13 cellular contexts compared by ENCODE assay signal in the genomic region with DNA sequence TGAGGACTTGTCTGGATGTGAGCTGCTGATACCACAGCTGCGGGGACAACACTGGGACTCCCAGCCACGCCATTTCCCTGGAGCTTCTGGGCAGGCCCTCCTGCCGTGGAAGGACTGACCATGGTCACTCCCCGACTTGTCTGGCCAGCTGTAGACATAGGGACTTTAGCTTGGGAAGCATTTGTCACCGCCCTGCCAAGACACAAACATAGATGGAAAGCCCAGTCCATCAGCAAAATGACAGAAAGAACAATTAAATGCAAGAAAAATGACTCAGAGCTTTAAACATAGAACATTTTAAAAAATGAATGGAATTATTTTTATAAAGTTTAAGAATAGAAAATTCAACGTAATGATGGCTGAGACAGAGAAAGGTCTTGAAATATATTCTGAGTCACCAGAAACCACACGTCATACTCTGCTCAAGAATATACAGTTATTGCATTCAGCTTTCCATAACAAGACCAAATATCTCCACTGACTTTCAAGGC.
DNase-seq lines count a peak whose midpoint lies in the region; ATAC-seq and TF ChIP-seq lines count a peak whose summit lies in the region.
"Had no signal": no experiment of that assay in that cellular context is flagged by ENCODE, and none has a peak within 500 bp of the region (broad histone marks: within the 10 kb centered on the region; RNA-seq: fewer than 3 reads in every experiment).

No MANE protein-coding gene starts in this region.

- peak overlapping the region; percentile 97 for H3K27ac ChIP-seq in epithelial cell of prostate
- no peak overlapping the region for H3K27ac ChIP-seq in transverse colon
- H3K27ac ChIP-seq in Peyer's patch, result no peak overlapping the region

- in situ Hi-C loops in transverse colon (cut with MboI; ENCODE audit: low pct_ligation_motif_present in 1 of 4, low pct_unique_long_range_greater_than_20kb in 1 of 4, low sequenced_read_pairs in 3 of 4), result loop anchor here in 1 of 4 donors (25.0 kb wide), 1 partner anchor 370 kb away; no protein-coding TSS in a partner anchor

- TF ChIP-seq POLR2A in transverse colon (IDR thresholded peaks at IDR 0.05), result no peak
- no peak for TF ChIP-seq POLR2A in Peyer's patch (IDR thresholded peaks at IDR 0.05)

- peaks cover 14% of the 10 kb centered on the region for H3K36me3 ChIP-seq in BJ (ENCODE audit: control insufficient read depth, insufficient read depth, low read length)
- H3K36me3 ChIP-seq in transverse colon, result peaks cover 0 to 22% (median 7%) of the 10 kb centered on the region in 4 donors
- peaks cover 0 to 70% (median 0%) of the 10 kb centered on the region in 3 donors for H3K36me3 ChIP-seq in Peyer's patch

- H3K4me1 Mint-ChIP-seq in osteocyte (ENCODE audit: unreplicated experiment), result peaks cover 26% of the 10 kb centered on the region
- H3K4me1 Mint-ChIP-seq: IgD-negative memory B cell had no signal

- H3K4me1 ChIP-seq in transverse colon (peaks cover 0 to 25% (median 17%) of the 10 kb centered on the region in 4 donors), Peyer's patch (peaks cover 0 to 8% (median 0%) of the 10 kb centered on the region in 4 donors)

- CTCF ChIA-PET in BJ (lab: Yijun Ruan, JAX), result interaction anchor here (0.6 to 1.5 kb wide), 3 partner anchors 12 to 373 kb away, joined by 3 to 4 read pairs (median 3); no protein-coding TSS in a partner anchor

- WGBS in transverse colon (ENCODE audit: low coverage in 1 of 2), 2 donors, result 85 to 89% methylated on average over 5 to 7 of the region's 7 CpGs

- no peak overlapping the region for H3K4me3 Mint-ChIP-seq in osteocyte (ENCODE audit: unreplicated experiment)
- H3K4me3 Mint-ChIP-seq: activated naive CD8-positive, alpha-beta T cell; IgD-negative memory B cell had no signal

- no peaks in the 10 kb centered on the region for H3K9me3 ChIP-seq in transverse colon
- no peaks in the 10 kb centered on the region for H3K9me3 ChIP-seq in Peyer's patch
- H3K9me3 ChIP-seq: tibial nerve had no signal

- TF ChIP-seq CTCF in BJ (IDR thresholded peaks at IDR 0.05; ENCODE audit: insufficient read depth, low read depth, low read length), result no peak
- TF ChIP-seq CTCF in osteocyte (IDR thresholded peaks at IDR 0.05), result no peak
- TF ChIP-seq CTCF in transverse colon (IDR thresholded peaks at IDR 0.05), result no peak
- TF ChIP-seq CTCF in Peyer's patch (IDR thresholded peaks at IDR 0.05), result no peak

- peak; percentile 63 for ATAC-seq in SK-N-SH treated with all-trans-retinoic acid at 6 μM for 48 hours
- ATAC-seq in HG03039 (IDR thresholded peaks at IDR 0.05; ENCODE audit: unreplicated experiment), result no peak

- H3K36me3 Mint-ChIP-seq in osteocyte (ENCODE audit: unreplicated experiment), result peaks cover 58% of the 10 kb centered on the region
- H3K36me3 Mint-ChIP-seq: activated naive CD8-positive, alpha-beta T cell had no signal

- TF ChIP-seq EP300 in transverse colon (IDR thresholded peaks at IDR 0.05; ENCODE audit: low read depth), result no peak

- POLR2A ChIA-PET in BJ (lab: Charles Lee), result interaction anchor here (0.9 kb wide), 1 partner anchor 152 kb away, joined by 3 read pairs; no protein-coding TSS in a partner anchor

- no peaks in the 10 kb centered on the region for H3K27me3 Mint-ChIP-seq in osteocyte (ENCODE audit: unreplicated experiment)
- H3K27me3 Mint-ChIP-seq: IgD-negative memory B cell had no signal

- no peaks in the 10 kb centered on the region for H3K27me3 ChIP-seq in BJ (ENCODE audit: control insufficient read depth, insufficient read depth, low read length)
- no peaks in the 10 kb centered on the region for H3K27me3 ChIP-seq in transverse colon
- H3K27me3 ChIP-seq in Peyer's patch, result no peaks in the 10 kb centered on the region
- H3K27me3 ChIP-seq: tibial nerve had no signal

- H3K4me3 ChIP-seq in BJ (ENCODE audit: low read depth, low read length), result no peak overlapping the region
- H3K4me3 ChIP-seq in transverse colon, result no peak overlapping the region
- H3K4me3 ChIP-seq in Peyer's patch, result no peak overlapping the region
- H3K4me3 ChIP-seq: tibial nerve had no signal

- H3K27ac Mint-ChIP-seq in osteocyte (ENCODE audit: unreplicated experiment), result peak overlapping the region; percentile 86
- H3K27ac Mint-ChIP-seq: activated naive CD8-positive, alpha-beta T cell; IgD-negative memory B cell had no signal

- intact Hi-C loops in transverse colon (cut with DNase I; ENCODE audit: low total_unique reads), result no loop called here

- DNase-seq in BJ (ENCODE audit: low read depth) (peak; percentile 58), epithelial cell of prostate (ENCODE audit: low read depth, low spot score) (no peak), osteocyte (ENCODE audit: extremely low spot score, unreplicated experiment) (no peak), transverse colon (no peak), Peyer's patch (no peak), midbrain (lab: John Stamatoyannopoulos, UW) (no peak)
- DNase-seq: NCI-H1105, T-helper 1 cell had no signal

- no peaks in the 10 kb centered on the region for H3K9me3 Mint-ChIP-seq in osteocyte (ENCODE audit: unreplicated experiment)
- H3K9me3 Mint-ChIP-seq: IgD-negative memory B cell had no signal

TF ChIP-seq in SK-N-SH treated with all-trans-retinoic acid at 6 μM for 48 hours, 23 proteins besides CTCF, POLR2A, EP300 and RAD21:
- no peak for TF ChIP-seq GLIS3 (CRISPR knock-in tag; IDR thresholded peaks at IDR 0.05)
- TF ChIP-seq PATZ1 (CRISPR knock-in tag; IDR thresholded peaks at IDR 0.05; ENCODE audit: borderline replicate concordance), result no peak
- TF ChIP-seq SNAI2 (CRISPR knock-in tag; IDR thresholded peaks at IDR 0.05), result no peak
- no peak for TF ChIP-seq ISL1 (CRISPR knock-in tag; IDR thresholded peaks at IDR 0.05)
- TF ChIP-seq CREB5 (CRISPR knock-in tag; IDR thresholded peaks at IDR 0.05; ENCODE audit: low read depth), result no peak
- TF ChIP-seq OSR1 (CRISPR knock-in tag; IDR thresholded peaks at IDR 0.05), result no peak
- no peak for TF ChIP-seq TOX (CRISPR knock-in tag; IDR thresholded peaks at IDR 0.05; ENCODE audit: borderline replicate concordance)
